22 cellular contexts compared by ENCODE assay signal in the genomic region with DNA sequence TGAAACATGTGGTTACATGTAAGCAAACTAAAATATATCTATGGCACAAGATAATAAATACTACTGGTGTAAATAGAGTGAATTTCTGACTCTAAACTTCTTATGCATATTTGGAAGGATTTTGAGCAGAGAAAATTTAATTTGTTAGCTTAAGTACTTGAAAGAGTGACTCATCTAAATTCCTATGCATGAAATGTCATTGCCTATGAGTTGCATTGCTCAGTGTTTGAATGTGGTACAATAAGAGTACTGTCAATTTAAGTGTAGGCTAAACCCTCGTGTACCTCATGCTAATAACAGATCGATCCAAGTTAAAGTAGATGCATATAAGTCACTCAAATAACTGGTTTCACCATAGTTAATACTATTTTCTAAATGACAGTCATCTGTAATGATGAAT. TPM values are rescaled to one million over a fixed set of nuclear protein-coding genes. Genes with fewer than 3 reads are reported as not detected.
DNase-seq lines count a peak whose midpoint lies in the region; ATAC-seq and TF ChIP-seq lines count a peak whose summit lies in the region.
"Had no signal": no experiment of that assay in that cellular context is flagged by ENCODE, and none has a peak within 500 bp of the region (broad histone marks: within the 10 kb centered on the region; RNA-seq: fewer than 3 reads in every experiment).

No MANE protein-coding gene starts in this region.

- H3K4me2 ChIP-seq in GM23338: no peak overlapping the region
- H3K4me2 ChIP-seq: hepatocyte, KMS-11 had no signal

- CTCF ChIA-PET in AG04449 (lab: Yijun Ruan, JAX): no interaction called here

- no peak overlapping the region for H3K27ac Mint-ChIP-seq in activated T-helper 17 cell treated with anti-CD3 and anti-CD28 coated beads, Interleukin-2, amount 50 U/mL, for 72 hours
- H3K27ac Mint-ChIP-seq in activated naive CD8-positive, alpha-beta T cell treated with anti-CD3 and anti-CD28 coated beads for 36 hours: no peak overlapping the region
- no peak overlapping the region for H3K27ac Mint-ChIP-seq in GM23338
- H3K27ac Mint-ChIP-seq: activated naive CD8-positive, alpha-beta T cell treated with anti-CD3 and anti-CD28 coated beads, Interleukin-2, amount 10 ng/mL, durations not matched to agents 7 days and 5 days had no signal

- H3K27me3 ChIP-seq in GM23338 (ENCODE audit: insufficient read depth): no peaks in the 10 kb centered on the region
- H3K27me3 ChIP-seq: dorsolateral prefrontal cortex, hepatocyte, neutrophil, SJCRH30 had no signal

- H3K36me3 ChIP-seq in GM23338 (ENCODE audit: insufficient read depth): no peaks in the 10 kb centered on the region
- H3K36me3 ChIP-seq: lower lobe of right lung, neutrophil, SJCRH30, WERI-Rb-1 had no signal

- H3K4me1 ChIP-seq in GM23338 (ENCODE audit: insufficient read depth): no peaks in the 10 kb centered on the region
- H3K4me1 ChIP-seq: SJCRH30 had no signal

- H2AFZ ChIP-seq in GM23338: no peak overlapping the region
- H2AFZ ChIP-seq: hepatocyte had no signal

- no peaks in the 10 kb centered on the region for H3K79me2 ChIP-seq in GM23338 (replicated peaks; ENCODE audit: insufficient read depth)
- H3K79me2 ChIP-seq: hepatocyte had no signal

- H3K4me3 Mint-ChIP-seq in activated T-helper 17 cell treated with anti-CD3 and anti-CD28 coated beads, Interleukin-2, amount 50 U/mL, for 72 hours: no peak overlapping the region
- H3K4me3 Mint-ChIP-seq in activated naive CD8-positive, alpha-beta T cell treated with anti-CD3 and anti-CD28 coated beads for 36 hours: no peak overlapping the region
- no peak overlapping the region for H3K4me3 Mint-ChIP-seq in GM23338
- H3K4me3 Mint-ChIP-seq: activated naive CD8-positive, alpha-beta T cell treated with anti-CD3 and anti-CD28 coated beads, Interleukin-2, amount 10 ng/mL, durations not matched to agents 7 days and 5 days had no signal

- no peaks in the 10 kb centered on the region for H3K9me3 Mint-ChIP-seq in activated T-helper 17 cell treated with anti-CD3 and anti-CD28 coated beads, Interleukin-2, amount 50 U/mL, for 72 hours
- no peaks in the 10 kb centered on the region for H3K9me3 Mint-ChIP-seq in activated naive CD8-positive, alpha-beta T cell treated with anti-CD3 and anti-CD28 coated beads for 36 hours
- no peaks in the 10 kb centered on the region for H3K9me3 Mint-ChIP-seq in GM23338

- TF ChIP-seq CTCF in AG04449 (IDR thresholded peaks at IDR 0.05; ENCODE audit: insufficient read depth, low read length, missing control alignments) (no peak), astrocyte of the cerebellum (IDR thresholded peaks at IDR 0.05; ENCODE audit: low read depth, low read length, missing control alignments) (no peak), GM23338 (conservative IDR thresholded peaks at IDR 0.05; ENCODE audit: low read depth in 2 of 2) (no peak)

- no peak overlapping the region for H3K27ac ChIP-seq in GM23338 (ENCODE audit: low read depth)
- H3K27ac ChIP-seq: dorsolateral prefrontal cortex, hepatocyte, KMS-11, lower lobe of right lung, neutrophil, SJCRH30, WERI-Rb-1 had no signal

- no peaks in the 10 kb centered on the region for H3K27me3 Mint-ChIP-seq in activated T-helper 17 cell treated with anti-CD3 and anti-CD28 coated beads, Interleukin-2, amount 50 U/mL, for 72 hours
- no peaks in the 10 kb centered on the region for H3K27me3 Mint-ChIP-seq in activated naive CD8-positive, alpha-beta T cell treated with anti-CD3 and anti-CD28 coated beads for 36 hours
- no peaks in the 10 kb centered on the region for H3K27me3 Mint-ChIP-seq in GM23338 (ENCODE audit: insufficient read depth, low read depth, poor library complexity)

- POLR2A ChIA-PET in AG04449 (lab: Yijun Ruan, JAX): no interaction called here

- H3K9me2 ChIP-seq in GM23338 (ENCODE audit: insufficient read depth): no peaks in the 10 kb centered on the region

- no peaks in the 10 kb centered on the region for H3K36me3 Mint-ChIP-seq in activated T-helper 17 cell treated with anti-CD3 and anti-CD28 coated beads, Interleukin-2, amount 50 U/mL, for 72 hours (ENCODE audit: low read depth)
- H3K36me3 Mint-ChIP-seq in activated naive CD8-positive, alpha-beta T cell treated with anti-CD3 and anti-CD28 coated beads for 36 hours: no peaks in the 10 kb centered on the region
- H3K36me3 Mint-ChIP-seq in GM23338 (ENCODE audit: low read depth): no peaks in the 10 kb centered on the region
- H3K36me3 Mint-ChIP-seq: activated naive CD8-positive, alpha-beta T cell treated with anti-CD3 and anti-CD28 coated beads, Interleukin-2, amount 10 ng/mL, durations not matched to agents 7 days and 5 days had no signal

- no peak overlapping the region for H3K4me3 ChIP-seq in AG04449 (ENCODE audit: low read depth, low read length)
- no peak overlapping the region for H3K4me3 ChIP-seq in astrocyte of the cerebellum (ENCODE audit: low read depth, low read length)
- H3K4me3 ChIP-seq in GM23338: no peak overlapping the region
- H3K4me3 ChIP-seq: dorsolateral prefrontal cortex, hepatocyte, lower lobe of right lung, SJCRH30 had no signal

- no peak for ATAC-seq in activated T-helper 17 cell treated with anti-CD3 and anti-CD28 coated beads, Interleukin-2, amount 50 U/mL, for 72 hours (replicated peaks)
- ATAC-seq in GM23338 (no peak), HG02981 (IDR thresholded peaks at IDR 0.05; ENCODE audit: unreplicated experiment) (no peak)

- no peaks in the 10 kb centered on the region for H3K4me1 Mint-ChIP-seq in activated T-helper 17 cell treated with anti-CD3 and anti-CD28 coated beads, Interleukin-2, amount 50 U/mL, for 72 hours
- no peaks in the 10 kb centered on the region for H3K4me1 Mint-ChIP-seq in activated naive CD8-positive, alpha-beta T cell treated with anti-CD3 and anti-CD28 coated beads for 36 hours
- H3K4me1 Mint-ChIP-seq in GM23338: no peaks in the 10 kb centered on the region

- in situ Hi-C loops in astrocyte of the cerebellum (cut with HindIII; ENCODE audit: low sequenced_read_pairs): no loop called here

- H3F3A ChIP-seq in GM23338 (replicated peaks; ENCODE audit: low read depth): no peaks in the 10 kb centered on the region

- DNase-seq in AG04449 (ENCODE audit: low read depth, low spot score) (peak; percentile 50), HS-5 (ENCODE audit: low read depth) (peak; percentile 56), astrocyte of the cerebellum (ENCODE audit: low read depth) (peak; percentile 28), hepatic stellate cell (ENCODE audit: low spot score) (peak; percentile 4), GM23338 (ENCODE audit: low spot score) (no peak)
- DNase-seq in activated naive CD8-positive, alpha-beta T cell treated with anti-CD3 and anti-CD28 coated beads for 36 hours: no peak
- DNase-seq: activated CD8-positive, alpha-beta memory T cell treated with anti-CD3 and anti-CD28 coated beads, Interleukin-2, amount 50 U/mL, for 4 hours; activated naive CD8-positive, alpha-beta T cell treated with anti-CD3 and anti-CD28 coated beads, Interleukin-2, amount 10 ng/mL, durations not matched to agents 7 days and 5 days; C1 segment of cervical spinal cord; dorsolateral prefrontal cortex; GDM1; lower lobe of right lung; NCI-H2029; SJCRH30; stimulated activated CD4-positive, alpha-beta T cell treated with anti-CD3 and anti-CD28 coated beads, Interleukin-15, amount 100 ng/mL, for 24 hours; WERI-Rb-1 had no signal

- H4K20me1 ChIP-seq in GM23338 (replicated peaks; ENCODE audit: insufficient read depth): no peaks in the 10 kb centered on the region

TF ChIP-seq in GM23338, 12 proteins besides CTCF, POLR2A, EP300 and RAD21 (continues in another document):
- no peak for TF ChIP-seq EZH2 (IDR thresholded peaks at IDR 0.05; ENCODE audit: low read depth, unreplicated experiment)
- no peak for TF ChIP-seq STAT1 (IDR thresholded peaks at IDR 0.05; ENCODE audit: unreplicated experiment)
- TF ChIP-seq POLR2AphosphoS5 (IDR thresholded peaks at IDR 0.05; ENCODE audit: low read depth): no peak

RNA-seq across cellular contexts. Expression of a gene that starts 5.3 kb away (rescaled TPM):
- not detected for total RNA-seq in activated T-helper 17 cell treated with anti-CD3 and anti-CD28 coated beads, Interleukin-2, amount 50 U/mL, for 72 hours
- total RNA-seq in activated naive CD8-positive, alpha-beta T cell treated with anti-CD3 and anti-CD28 coated beads for 36 hours: not detected
- not detected in 2 replicates for total RNA-seq in GM23338 (2014; rRNA removed; shearing (Covaris generic))
- polyA plus RNA-seq in GM23338 (2016; fragmentation: Nextera tagmentation; extraction: Ambion mirVana): not detected in 2 replicates
- total RNA-seq: activated naive CD8-positive, alpha-beta T cell treated with anti-CD3 and anti-CD28 coated beads, Interleukin-2, amount 10 ng/mL, durations not matched to agents 7 days and 5 days; hepatocyte; lower lobe of right lung; SJCRH30; ureter had no signal
- polyA plus RNA-seq: hepatocyte had no signal

Comparison
In these comparisons a context has a peak if more than half of its experiments do, and no peak if none do; other contexts are left out.
1. DNase-seq: peak in AG04449 (single experiment), HS-5 (single experiment), astrocyte of the cerebellum (single experiment) and hepatic stellate cell (single experiment); none in activated naive CD8-positive, alpha-beta T cell treated with anti-CD3 and anti-CD28 coated beads for 36 hours (single experiment) and GM23338 (single experiment).